8 cellular contexts compared by ENCODE assay signal in the genomic region with DNA sequence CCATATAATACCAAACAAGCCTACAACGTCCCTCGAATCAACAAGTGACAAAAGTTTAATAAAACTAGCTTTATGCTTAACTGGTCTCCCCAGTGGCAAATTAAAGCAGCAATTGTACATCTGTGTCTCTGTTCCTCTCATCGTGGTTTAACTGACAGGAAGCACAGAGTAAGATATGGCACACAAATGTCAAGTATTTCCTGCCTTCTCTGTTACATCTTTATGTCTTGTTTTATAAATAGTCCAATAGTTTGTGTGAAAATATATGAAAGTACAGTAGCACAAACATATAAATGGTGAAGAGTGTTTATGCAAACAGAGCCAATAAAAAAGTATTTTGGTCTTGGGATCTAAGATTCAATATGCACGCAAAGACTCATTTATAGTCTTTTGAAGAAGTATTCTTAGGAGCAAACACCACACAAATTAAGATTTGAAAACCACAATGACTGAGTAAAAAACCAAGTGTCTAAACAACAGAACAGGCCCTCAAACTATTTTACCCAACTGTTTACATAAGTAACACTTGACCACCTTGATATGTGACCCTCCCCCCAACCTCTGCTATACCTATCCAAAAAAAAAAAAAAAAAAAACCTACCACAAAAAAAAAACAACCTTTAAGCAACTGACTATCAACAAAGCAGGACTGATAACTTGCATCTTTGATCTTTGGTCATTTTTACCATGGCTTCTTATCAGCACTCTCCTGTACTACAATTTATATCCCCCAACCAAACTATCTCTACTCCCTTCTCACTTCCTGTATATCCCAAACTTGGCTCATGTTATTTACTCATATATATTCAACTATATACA. TPM values are rescaled to one million over a fixed set of nuclear protein-coding genes. Genes with fewer than 3 reads are reported as not detected.
DNase-seq lines count a peak whose midpoint lies in the region; ATAC-seq and TF ChIP-seq lines count a peak whose summit lies in the region.

No MANE protein-coding gene starts in this region.

- H3K79me2 ChIP-seq in PC-9 (ENCODE audit: low read depth): peaks cover 76% of the 10 kb centered on the region

- H3K36me3 Mint-ChIP-seq in activated B cell treated with CpG ODN at 0.5 μM for 24 hours (ENCODE audit: low read depth) (peaks cover 41% of the 10 kb centered on the region), progenitor cell of endocrine pancreas (ENCODE audit: insufficient read depth) (peaks cover 3% of the 10 kb centered on the region)

- no peaks in the 10 kb centered on the region for H3K9me3 ChIP-seq in PC-9 (ENCODE audit: insufficient read depth, low read depth)

- H3K9me3 Mint-ChIP-seq in activated B cell treated with CpG ODN at 0.5 μM for 24 hours (no peaks in the 10 kb centered on the region), progenitor cell of endocrine pancreas (ENCODE audit: low read depth) (no peaks in the 10 kb centered on the region)

- H3K4me2 ChIP-seq in PC-9: no peak overlapping the region

- no peak overlapping the region for H2AFZ ChIP-seq in PC-9

- no peak overlapping the region for H3K27ac ChIP-seq in PC-9

- no peak for TF ChIP-seq CTCF in activated B cell treated with CpG ODN at 0.5 μM for 24 hours (IDR thresholded peaks at IDR 0.05)
- no peak for TF ChIP-seq CTCF in progenitor cell of endocrine pancreas (IDR thresholded peaks at IDR 0.05; ENCODE audit: unreplicated experiment)
- TF ChIP-seq CTCF in PC-9 (conservative IDR thresholded peaks at IDR 0.05): no peak

- peaks cover 50% of the 10 kb centered on the region for H3K4me1 ChIP-seq in PC-9 (replicated peaks; ENCODE audit: insufficient read depth)

- no peaks in the 10 kb centered on the region for H3K27me3 ChIP-seq in PC-9 (ENCODE audit: insufficient read depth, low read depth)

- no peaks in the 10 kb centered on the region for H4K20me1 ChIP-seq in PC-9 (ENCODE audit: insufficient read depth)

- peak overlapping the region; percentile 71 for H3K27ac Mint-ChIP-seq in activated B cell treated with CpG ODN at 0.5 μM for 24 hours
- H3K27ac Mint-ChIP-seq in progenitor cell of endocrine pancreas: peak overlapping the region; percentile 22

- no peak overlapping the region for H3K4me3 ChIP-seq in PC-9

- peaks cover 4% of the 10 kb centered on the region; the same call in 1 of the 2 replicates for H3F3A ChIP-seq in PC-9 (ENCODE audit: insufficient read depth, low read depth)

- H3K27me3 Mint-ChIP-seq in activated B cell treated with CpG ODN at 0.5 μM for 24 hours (no peaks in the 10 kb centered on the region), progenitor cell of endocrine pancreas (no peaks in the 10 kb centered on the region)

- peak; percentile 65 for ATAC-seq in GM21367 (IDR thresholded peaks at IDR 0.05; ENCODE audit: unreplicated experiment)
- ATAC-seq in HG03565 (IDR thresholded peaks at IDR 0.05; ENCODE audit: unreplicated experiment): peak; percentile 70
- ATAC-seq in activated B cell treated with CpG ODN at 0.5 μM for 24 hours (ENCODE audit: low read depth): peak; percentile 81
- no peak for ATAC-seq in Right ventricle myocardium inferior

- H3K36me3 ChIP-seq in PC-9 (ENCODE audit: low read depth): peaks cover 6% of the 10 kb centered on the region; the same call in 1 of the 2 replicates

- H3K4me3 Mint-ChIP-seq in activated B cell treated with CpG ODN at 0.5 μM for 24 hours (peak overlapping the region; percentile 12), progenitor cell of endocrine pancreas (ENCODE audit: low read depth) (no peak overlapping the region)

- DNase-seq in CMK (ENCODE audit: low read depth): peak; percentile 22
- DNase-seq in activated B cell treated with CpG ODN at 0.5 μM for 24 hours: no peak
- DNase-seq in progenitor cell of endocrine pancreas (ENCODE audit: low spot score, unreplicated experiment): no peak
- no peak for DNase-seq in Right ventricle myocardium inferior (ENCODE audit: missing footprints)
- no peak for DNase-seq in PC-9
- no peak for DNase-seq in NCI-H2081 (lab: John Stamatoyannopoulos, UW)

- no TSS peak for BruUV-seq in PC-9 (replicated peaks; lab: Mats Ljungman, UMichigan)

- POLR2A ChIA-PET in activated B cell treated with CpG ODN at 0.5 μM for 24 hours (lab: Charles Lee): interaction anchor here (0.6 to 5.4 kb wide), 8 partner anchors 12 to 340 kb away, joined by 3 to 59 read pairs (median 4); a partner anchor contains a TSS
- POLR2A ChIA-PET in PC-9 (lab: Charles Lee; ENCODE audit: unreplicated experiment): no interaction called here

- peaks cover 75% of the 10 kb centered on the region for H3K4me1 Mint-ChIP-seq in activated B cell treated with CpG ODN at 0.5 μM for 24 hours
- H3K4me1 Mint-ChIP-seq in progenitor cell of endocrine pancreas (ENCODE audit: low read depth): peaks cover 46% of the 10 kb centered on the region

- CTCF ChIA-PET in activated B cell treated with CpG ODN at 0.5 μM for 24 hours (lab: Charles Lee) (interaction anchor here (1.0 to 1.7 kb wide), 2 partner anchors 50 to 52 kb away, joined by 5 to 6 read pairs; no protein-coding TSS in a partner anchor), PC-9 (lab: Charles Lee) (no interaction called here)

- intact Hi-C loops in activated B cell treated with CpG ODN at 0.5 μM for 24 hours (cut with micrococcal nuclease): loop anchor here (1.0 kb wide), 1 partner anchor 23 kb away; no protein-coding TSS in a partner anchor
- intact Hi-C loops in Right ventricle myocardium inferior (cut with DNase I): loop anchor here (5.0 kb wide), 1 partner anchor 47 kb away; no protein-coding TSS in a partner anchor
- intact Hi-C loops in PC-9 (cut with micrococcal nuclease; ENCODE audit: unreplicated experiment): no loop called here

- no peaks in the 10 kb centered on the region for H3K9me2 ChIP-seq in PC-9 (ENCODE audit: insufficient read depth)

RNA-seq across cellular contexts. Expression of a gene that starts 14.0 kb away (rescaled TPM):
- 129 and 136 TPM in 2 replicates for total RNA-seq in activated B cell treated with CpG ODN at 0.5 μM for 24 hours
- total RNA-seq in progenitor cell of endocrine pancreas: 87.7 and 89.7 TPM in 2 replicates
- 36.7 TPM for total RNA-seq in Right ventricle myocardium inferior
- total RNA-seq in PC-9 (2021): 31.2 and 36.0 TPM in 2 replicates

RNA-seq across cellular contexts. Expression of a gene that starts 56.2 kb away (rescaled TPM):
- total RNA-seq in activated B cell treated with CpG ODN at 0.5 μM for 24 hours: 8.6 and 9.0 TPM in 2 replicates
- total RNA-seq in progenitor cell of endocrine pancreas: 11.0 and 12.1 TPM in 2 replicates
- 20.3 TPM for total RNA-seq in Right ventricle myocardium inferior
- total RNA-seq in PC-9 (2021): 4.2 and 6.3 TPM in 2 replicates
